8 cellular contexts compared by ENCODE assay signal in genomic region chr4:189881190-189881589, GRCh38. TPM values are rescaled to one million over a fixed set of nuclear protein-coding genes. Genes with fewer than 3 reads are reported as not detected.
DNase-seq lines count a peak whose midpoint lies in the region; ATAC-seq and TF ChIP-seq lines count a peak whose summit lies in the region.
"Not testable (repeated sequence)": the region's sequence is repeated elsewhere in the genome, so short reads cannot be mapped to it uniquely, and the experiment has no call there.

No MANE protein-coding gene starts in this region.

- intact Hi-C loops in HCT116 (cut with micrococcal nuclease): not testable (repeated sequence)

- not testable (repeated sequence) for H3K4me3 Mint-ChIP-seq in T-helper 17 cell; effector memory CD8-positive, alpha-beta T cell; nephron progenitor cell; stimulated activated effector memory CD8-positive, alpha-beta T cell treated with anti-CD3 and anti-CD28 coated beads, Interleukin-12 subunit alpha, Interleukin-12 subunit beta, amount 100 ng/mL, for 72 hours

- ATAC-seq in HCT116; T-helper 17 cell; effector memory CD8-positive, alpha-beta T cell (replicated peaks); stimulated activated effector memory CD8-positive, alpha-beta T cell treated with anti-CD3 and anti-CD28 coated beads, Interleukin-12 subunit alpha, Interleukin-12 subunit beta, amount 100 ng/mL, for 72 hours: not testable (repeated sequence)

- H3K9me2 ChIP-seq in HCT116 (ENCODE audit: insufficient read depth): not testable (repeated sequence)

- H3K4me2 ChIP-seq in HCT116 (ENCODE audit: low read length): not testable (repeated sequence)

- not testable (repeated sequence) for H3K27me3 Mint-ChIP-seq in T-helper 17 cell; effector memory CD8-positive, alpha-beta T cell; nephron progenitor cell (ENCODE audit: low read depth, poor library complexity)

- peak; percentile 38 for DNase-seq in AG20443 (ENCODE audit: low spot score)
- peak; percentile 2 for DNase-seq in HCT116 (ENCODE audit: low read depth, low spot score)
- DNase-seq in T-helper 17 cell: peak in 2 of 3 donors; percentile 9 to 14
- peak; percentile 3 for DNase-seq in activated gamma-delta T cell treated with anti-CD3 and anti-CD28 coated beads, Interleukin-2, amount 50 U/mL, for 16 hours (ENCODE audit: low read depth)
- peak; percentile 3 to 8 (median 5) for DNase-seq in effector memory CD8-positive, alpha-beta T cell
- DNase-seq in iPS-NIHi7 (ENCODE audit: extremely low spot score): peak; percentile 22
- DNase-seq in nephron progenitor cell: peak; percentile 5
- DNase-seq in stimulated activated effector memory CD8-positive, alpha-beta T cell treated with anti-CD3 and anti-CD28 coated beads, Interleukin-12 subunit alpha, Interleukin-12 subunit beta, amount 100 ng/mL, for 72 hours (ENCODE audit: low spot score in 2 of 2): peak; percentile 9 to 59

- RAD21 ChIA-PET in HCT116 (lab: Charles Lee; ENCODE audit: low non-redundant PET in 1 of 2, low total read pairs in 2 of 2, uncharacterized antibody in 2 of 2, unreplicated experiment in 2 of 2): not testable (repeated sequence)

- not testable (repeated sequence) for TF ChIP-seq RAD21 in HCT116 (IDR thresholded peaks at IDR 0.05; ENCODE audit: low read depth)

- BruUV-seq in HCT116 (replicated peaks; lab: Mats Ljungman, UMichigan): not testable (repeated sequence)

- H3K27ac Mint-ChIP-seq in T-helper 17 cell; effector memory CD8-positive, alpha-beta T cell; nephron progenitor cell; stimulated activated effector memory CD8-positive, alpha-beta T cell treated with anti-CD3 and anti-CD28 coated beads, Interleukin-12 subunit alpha, Interleukin-12 subunit beta, amount 100 ng/mL, for 72 hours: not testable (repeated sequence)

- not testable (repeated sequence) for H3K27ac ChIP-seq in HCT116 (ENCODE audit: low read depth, low read length)

- CTCF ChIA-PET in HCT116 (lab: Charles Lee): not testable (repeated sequence)

- H3K4me3 ChIP-seq in HCT116 (replicated peaks in 1 of 2; ENCODE audit: low read depth in 1 of 2, low read length in 2 of 2): not testable (repeated sequence)

- not testable (repeated sequence) for TF ChIP-seq CTCF in HCT116 (IDR thresholded peaks at IDR 0.05 in 2 of 3, conservative IDR thresholded peaks at IDR 0.05 in 1 of 3; ENCODE audit: borderline replicate concordance in 1 of 3, insufficient read depth in 1 of 3, low read depth in 2 of 3, low read length in 2 of 3); nephron progenitor cell (IDR thresholded peaks at IDR 0.05)

- H3K36me3 ChIP-seq in HCT116 (ENCODE audit: control insufficient read depth in 1 of 2, insufficient read depth in 2 of 2, low read length in 2 of 2): not testable (repeated sequence)

- not testable (repeated sequence) for H3K4me1 ChIP-seq in HCT116 (ENCODE audit: control insufficient read depth in 1 of 2, insufficient read depth in 2 of 2, low read length in 2 of 2)

- H3K36me3 Mint-ChIP-seq in T-helper 17 cell (ENCODE audit: low read depth); effector memory CD8-positive, alpha-beta T cell (ENCODE audit: insufficient read depth); nephron progenitor cell (ENCODE audit: low read depth); stimulated activated effector memory CD8-positive, alpha-beta T cell treated with anti-CD3 and anti-CD28 coated beads, Interleukin-12 subunit alpha, Interleukin-12 subunit beta, amount 100 ng/mL, for 72 hours: not testable (repeated sequence)

- H3K9me3 ChIP-seq in HCT116 (ENCODE audit: control insufficient read depth in 1 of 2, insufficient read depth in 1 of 2, low read depth in 1 of 2, low read length in 2 of 2); T-helper 17 cell (ENCODE audit: control insufficient read depth, low read length, poor library complexity, severe bottlenecking): not testable (repeated sequence)

- not testable (repeated sequence) for H3K4me1 Mint-ChIP-seq in T-helper 17 cell; effector memory CD8-positive, alpha-beta T cell (ENCODE audit: low read depth in 2 of 2); nephron progenitor cell; stimulated activated effector memory CD8-positive, alpha-beta T cell treated with anti-CD3 and anti-CD28 coated beads, Interleukin-12 subunit alpha, Interleukin-12 subunit beta, amount 100 ng/mL, for 72 hours

- not testable (repeated sequence) for TF ChIP-seq POLR2A in HCT116 (IDR thresholded peaks at IDR 0.05; ENCODE audit: borderline replicate concordance, extremely low read depth, insufficient read depth, insufficient read length)

- H3K9me3 Mint-ChIP-seq in effector memory CD8-positive, alpha-beta T cell; stimulated activated effector memory CD8-positive, alpha-beta T cell treated with anti-CD3 and anti-CD28 coated beads, Interleukin-12 subunit alpha, Interleukin-12 subunit beta, amount 100 ng/mL, for 72 hours: not testable (repeated sequence)
- peaks cover 82% of the 10 kb centered on the region for H3K9me3 Mint-ChIP-seq in nephron progenitor cell

- H3K79me2 ChIP-seq in HCT116 (ENCODE audit: insufficient read depth, low read length): not testable (repeated sequence)

- H4K20me1 ChIP-seq in HCT116 (ENCODE audit: insufficient read depth): not testable (repeated sequence)

- H2AFZ ChIP-seq in HCT116 (ENCODE audit: low read depth, low read length, poor library complexity, severe bottlenecking): not testable (repeated sequence)

- POLR2A ChIA-PET in HCT116 (lab: Charles Lee): not testable (repeated sequence)

- H3K27me3 ChIP-seq in HCT116 (ENCODE audit: insufficient read depth, low read length): not testable (repeated sequence)

- not testable (repeated sequence) for H3K9ac ChIP-seq in HCT116 (ENCODE audit: low read length)

RNA-seq across cellular contexts. Expression of gene FRG1, which starts 59.5 kb away (rescaled TPM):
- 44.5 TPM for total RNA-seq in HCT116 (2021; ENCODE audit: unreplicated experiment)
- polyA plus RNA-seq in HCT116 (2012): 17.0 and 22.4 TPM in 2 replicates
- 10 to 100 TPM; 38.8 to 54.0 TPM for total RNA-seq in T-helper 17 cell
